In the genomic region with DNA sequence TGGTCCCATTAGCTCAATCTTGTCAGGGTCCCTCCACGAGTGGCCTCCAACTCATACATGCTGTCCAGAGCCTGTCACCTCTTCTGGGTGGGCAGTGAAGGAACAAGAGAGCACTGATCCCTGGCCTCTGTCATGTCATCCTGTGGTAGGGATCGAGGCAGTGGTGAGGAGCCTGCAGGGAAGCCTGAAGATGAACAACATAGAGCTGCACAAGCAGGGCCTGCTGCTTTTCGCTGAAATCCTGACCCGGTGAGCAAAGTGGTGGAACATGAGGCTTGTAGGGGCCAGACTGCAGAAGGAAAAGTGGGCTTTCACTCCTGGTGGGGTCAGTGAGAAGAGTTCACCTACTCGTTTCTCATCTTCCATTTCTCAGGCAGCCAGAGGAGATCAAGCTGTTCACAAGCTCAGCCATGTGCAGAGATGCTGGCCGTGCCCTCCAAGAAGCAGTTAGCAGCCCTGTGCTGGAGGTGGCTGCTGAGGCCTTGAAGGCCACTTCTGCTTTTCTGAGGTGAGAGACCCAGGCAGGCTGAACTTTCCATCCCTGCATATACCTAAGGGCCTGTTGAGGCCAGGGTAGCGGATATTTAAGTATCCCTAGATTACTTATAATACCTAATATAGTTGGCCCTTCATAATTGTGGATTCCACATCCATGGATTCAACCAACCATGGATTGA, we compare ENCODE assay signal across 16 cellular contexts.
"Had no signal": no experiment of that assay in that cellular context is flagged by ENCODE, and none has a peak within 500 bp of the region (broad histone marks: within the 10 kb centered on the region; RNA-seq: fewer than 3 reads in every experiment).

No MANE protein-coding gene starts in this region.

- DNase-seq: activated CD4-positive, alpha-beta T cell treated with anti-CD3 and anti-CD28 coated beads for 48 hours; activated CD8-positive, alpha-beta memory T cell treated with anti-CD3 and anti-CD28 coated beads for 24 hours; activated naive CD4-positive, alpha-beta T cell treated with anti-CD3 and anti-CD28 coated beads, Interleukin-2, amount 10 ng/mL, durations not matched to agents 7 days and 5 days; caudate nucleus; effector CD4-positive, alpha-beta T cell; foreskin melanocyte; heart left ventricle; stimulated activated CD4-positive, alpha-beta T cell treated with anti-CD3 and anti-CD28 coated beads, Interleukin-2, amount 100 ng/mL, for 24 hours; stimulated activated naive CD8-positive, alpha-beta T cell treated with anti-CD3 and anti-CD28 coated beads, Interleukin-15, amount 100 ng/mL, for 72 hours; testis; WERI-Rb-1 had no signal

- H3K27ac Mint-ChIP-seq: activated naive CD4-positive, alpha-beta T cell treated with anti-CD3 and anti-CD28 coated beads, Interleukin-2, amount 10 ng/mL, durations not matched to agents 7 days and 5 days; activated T-helper 17 cell treated with anti-CD3 and anti-CD28 coated beads, Interleukin-2, amount 50 U/mL, for 72 hours; nephron; stimulated activated naive CD8-positive, alpha-beta T cell treated with anti-CD3 and anti-CD28 coated beads, Interleukin-15, amount 100 ng/mL, for 72 hours; T-helper 2 cell treated with Interferon-gamma antibody and Interleukin-4, amounts not matched to agents 5 μg/mL and 100 μg/mL, for 36 hours had no signal

- H3K27me3 Mint-ChIP-seq: activated T-helper 17 cell treated with anti-CD3 and anti-CD28 coated beads, Interleukin-2, amount 50 U/mL, for 72 hours; stimulated activated naive CD8-positive, alpha-beta T cell treated with anti-CD3 and anti-CD28 coated beads, Interleukin-15, amount 100 ng/mL, for 72 hours had no signal

- H3K9me3 ChIP-seq: heart left ventricle, testis had no signal

- H3K27me3 ChIP-seq: heart left ventricle, testis had no signal

- H3K4me1 ChIP-seq: heart left ventricle, testis had no signal

- H3K36me3 ChIP-seq: heart left ventricle, WERI-Rb-1 had no signal

- H3K36me3 Mint-ChIP-seq: activated naive CD4-positive, alpha-beta T cell treated with anti-CD3 and anti-CD28 coated beads, Interleukin-2, amount 10 ng/mL, durations not matched to agents 7 days and 5 days had no signal

- H3K4me3 ChIP-seq: coronary artery, heart left ventricle, testis had no signal

- H3K4me1 Mint-ChIP-seq: activated naive CD4-positive, alpha-beta T cell treated with anti-CD3 and anti-CD28 coated beads, Interleukin-2, amount 10 ng/mL, durations not matched to agents 7 days and 5 days; activated T-helper 17 cell treated with anti-CD3 and anti-CD28 coated beads, Interleukin-2, amount 50 U/mL, for 72 hours; nephron; stimulated activated naive CD8-positive, alpha-beta T cell treated with anti-CD3 and anti-CD28 coated beads, Interleukin-15, amount 100 ng/mL, for 72 hours had no signal

- ATAC-seq: activated T-helper 17 cell treated with anti-CD3 and anti-CD28 coated beads, Interleukin-2, amount 50 U/mL, for 72 hours; heart left ventricle; sciatic nerve; stimulated activated naive CD8-positive, alpha-beta T cell treated with anti-CD3 and anti-CD28 coated beads, Interleukin-15, amount 100 ng/mL, for 72 hours had no signal

- H3K9me3 Mint-ChIP-seq: activated naive CD4-positive, alpha-beta T cell treated with anti-CD3 and anti-CD28 coated beads, Interleukin-2, amount 10 ng/mL, durations not matched to agents 7 days and 5 days; activated T-helper 17 cell treated with anti-CD3 and anti-CD28 coated beads, Interleukin-2, amount 50 U/mL, for 72 hours; nephron; stimulated activated naive CD8-positive, alpha-beta T cell treated with anti-CD3 and anti-CD28 coated beads, Interleukin-15, amount 100 ng/mL, for 72 hours; T-helper 2 cell treated with Interferon-gamma antibody and Interleukin-4, amounts not matched to agents 5 μg/mL and 100 μg/mL, for 36 hours had no signal

- H3K4me3 Mint-ChIP-seq: activated naive CD4-positive, alpha-beta T cell treated with anti-CD3 and anti-CD28 coated beads, Interleukin-2, amount 10 ng/mL, durations not matched to agents 7 days and 5 days; activated T-helper 17 cell treated with anti-CD3 and anti-CD28 coated beads, Interleukin-2, amount 50 U/mL, for 72 hours; nephron; stimulated activated naive CD8-positive, alpha-beta T cell treated with anti-CD3 and anti-CD28 coated beads, Interleukin-15, amount 100 ng/mL, for 72 hours; T-helper 2 cell treated with Interferon-gamma antibody and Interleukin-4, amounts not matched to agents 5 μg/mL and 100 μg/mL, for 36 hours had no signal

- H3K27ac ChIP-seq: coronary artery, heart left ventricle, testis, WERI-Rb-1 had no signal
